Comparison of ENCODE assay signal across 32 cellular contexts in genomic region chr16:4556580-4556979, GRCh38. TPM values are rescaled to one million over a fixed set of nuclear protein-coding genes. Genes with fewer than 3 reads are reported as not detected.
"Had no signal": no experiment of that assay in that cellular context is flagged by ENCODE, and none has a peak within 500 bp of the region (broad histone marks: within the 10 kb centered on the region; RNA-seq: fewer than 3 reads in every experiment).

No MANE protein-coding gene starts in this region.

- H3K27ac ChIP-seq: ascending aorta, cardiac muscle cell, colonic mucosa, gastroesophageal sphincter, parathyroid adenoma, transverse colon had no signal

- H3K27me3 Mint-ChIP-seq: activated CD4-positive, alpha-beta memory T cell treated with anti-CD3 and anti-CD28 coated beads for 36 hours; brain had no signal

- H3K36me3 Mint-ChIP-seq: activated CD4-positive, alpha-beta memory T cell treated with anti-CD3 and anti-CD28 coated beads for 36 hours; activated naive CD8-positive, alpha-beta T cell treated with anti-CD3 and anti-CD28 coated beads, Interleukin-2, amount 10 ng/mL, durations not matched to agents 7 days and 5 days; brain; mesothelial cell of epicardium; naive B cell had no signal

- DNase-seq: activated CD4-positive, alpha-beta memory T cell treated with anti-CD3 and anti-CD28 coated beads for 36 hours; activated CD4-positive, alpha-beta T cell treated with anti-CD3 and anti-CD28 coated beads, Interleukin-2, amount 10 ng/mL, durations not matched to agents 24 days and 14 days; activated CD4-positive, CD25-positive, alpha-beta regulatory T cell treated with anti-CD3 and anti-CD28 coated beads, Interleukin-2, amount 50 U/mL, for 72 hours; activated CD8-positive, alpha-beta memory T cell treated with anti-CD3 and anti-CD28 coated beads, Interleukin-2, amount 50 U/mL, for 4 hours; activated effector memory CD4-positive, alpha-beta T cell treated with anti-CD3 and anti-CD28 coated beads, Interleukin-2, amount 50 U/mL, for 16 hours; activated naive CD4-positive, alpha-beta T cell treated with anti-CD3 and anti-CD28 coated beads for 36 hours; activated naive CD8-positive, alpha-beta T cell treated with anti-CD3 and anti-CD28 coated beads, Interleukin-2, amount 10 ng/mL, durations not matched to agents 7 days and 5 days; activated T-cell treated with anti-CD3 and anti-CD28 coated beads, Interleukin-2, amount 50 U/mL, for 1 hour; cerebellar nuclear complex; colonic mucosa; effector CD8-positive, alpha-beta T cell; hippocampal formation; left cardiac atrium; naive B cell; nephron progenitor cell; right cardiac atrium; stimulated activated CD4-positive, alpha-beta T cell treated with anti-CD3 and anti-CD28 coated beads, Interleukin-15, amount 100 ng/mL, for 24 hours; stimulated activated CD4-positive, alpha-beta T cell treated with anti-CD3 and anti-CD28 coated beads, Interleukin-2, amount 100 ng/mL, for 24 hours; stimulated activated naive CD4-positive, alpha-beta T cell; T-helper 2 cell; transverse colon had no signal

- H3K4me3 Mint-ChIP-seq: activated CD4-positive, alpha-beta memory T cell treated with anti-CD3 and anti-CD28 coated beads for 36 hours; activated CD4-positive, alpha-beta T cell treated with anti-CD3 and anti-CD28 coated beads, Interleukin-2, amount 10 ng/mL, durations not matched to agents 24 days and 14 days; activated naive CD4-positive, alpha-beta T cell treated with anti-CD3 and anti-CD28 coated beads for 36 hours; activated naive CD8-positive, alpha-beta T cell treated with anti-CD3 and anti-CD28 coated beads, Interleukin-2, amount 10 ng/mL, durations not matched to agents 7 days and 5 days; activated T-helper 1 cell treated with anti-CD3 and anti-CD28 coated beads, Interleukin-12 subunit alpha, Interleukin-12 subunit beta, Interleukin-2, Interleukin-4 antibody, amounts not matched to agents 30 ng/mL and 10 ng/mL and 1 ng/mL, durations not matched to agents 14 hours and 24 hours and 36 hours; brain; mesothelial cell of epicardium; naive B cell; nephron progenitor cell had no signal

- H3K27me3 ChIP-seq: ascending aorta, cardiac muscle cell, colonic mucosa, transverse colon had no signal

- H3K36me3 ChIP-seq: ascending aorta, cardiac muscle cell, colonic mucosa, gastroesophageal sphincter, transverse colon had no signal

- H3K9ac ChIP-seq: parathyroid adenoma had no signal

- H3K9me3 ChIP-seq: ascending aorta, colonic mucosa, gastroesophageal sphincter, transverse colon had no signal

- H3K4me1 Mint-ChIP-seq: activated CD4-positive, alpha-beta T cell treated with anti-CD3 and anti-CD28 coated beads, Interleukin-2, amount 10 ng/mL, durations not matched to agents 24 days and 14 days; activated naive CD8-positive, alpha-beta T cell treated with anti-CD3 and anti-CD28 coated beads, Interleukin-2, amount 10 ng/mL, durations not matched to agents 7 days and 5 days; mesothelial cell of epicardium; naive B cell had no signal

- ATAC-seq: gastroesophageal sphincter, left cardiac atrium, right cardiac atrium had no signal

- H3K4me1 ChIP-seq: ascending aorta, colonic mucosa, transverse colon had no signal

- H3K27ac Mint-ChIP-seq: activated CD4-positive, alpha-beta memory T cell treated with anti-CD3 and anti-CD28 coated beads for 36 hours; activated CD4-positive, alpha-beta T cell treated with anti-CD3 and anti-CD28 coated beads, Interleukin-2, amount 10 ng/mL, durations not matched to agents 24 days and 14 days; activated naive CD4-positive, alpha-beta T cell treated with anti-CD3 and anti-CD28 coated beads for 36 hours; activated naive CD8-positive, alpha-beta T cell treated with anti-CD3 and anti-CD28 coated beads, Interleukin-2, amount 10 ng/mL, durations not matched to agents 7 days and 5 days; activated T-helper 1 cell treated with anti-CD3 and anti-CD28 coated beads, Interleukin-12 subunit alpha, Interleukin-12 subunit beta, Interleukin-2, Interleukin-4 antibody, amounts not matched to agents 30 ng/mL and 10 ng/mL and 1 ng/mL, durations not matched to agents 14 hours and 24 hours and 36 hours; mesothelial cell of epicardium; nephron progenitor cell had no signal

- H3K4me3 ChIP-seq: ascending aorta, cardiac muscle cell, colonic mucosa, gastroesophageal sphincter, transverse colon had no signal

- H3K9me3 Mint-ChIP-seq: activated CD4-positive, alpha-beta memory T cell treated with anti-CD3 and anti-CD28 coated beads for 36 hours; activated CD4-positive, alpha-beta T cell treated with anti-CD3 and anti-CD28 coated beads, Interleukin-2, amount 10 ng/mL, durations not matched to agents 24 days and 14 days; activated naive CD4-positive, alpha-beta T cell treated with anti-CD3 and anti-CD28 coated beads for 36 hours; activated naive CD8-positive, alpha-beta T cell treated with anti-CD3 and anti-CD28 coated beads, Interleukin-2, amount 10 ng/mL, durations not matched to agents 7 days and 5 days; activated T-helper 1 cell treated with anti-CD3 and anti-CD28 coated beads, Interleukin-12 subunit alpha, Interleukin-12 subunit beta, Interleukin-2, Interleukin-4 antibody, amounts not matched to agents 30 ng/mL and 10 ng/mL and 1 ng/mL, durations not matched to agents 14 hours and 24 hours and 36 hours; brain; mesothelial cell of epicardium; naive B cell; nephron progenitor cell had no signal

- H2AFZ ChIP-seq: parathyroid adenoma had no signal

RNA-seq across cellular contexts. Expression of gene C16orf96, which starts 0.4 kb away (rescaled TPM):
- total RNA-seq: activated CD4-positive, alpha-beta T cell treated with anti-CD3 and anti-CD28 coated beads, Interleukin-2, amount 10 ng/mL, durations not matched to agents 24 days and 14 days; activated T-helper 1 cell treated with anti-CD3 and anti-CD28 coated beads, Interleukin-12 subunit alpha, Interleukin-12 subunit beta, Interleukin-2, Interleukin-4 antibody, amounts not matched to agents 30 ng/mL and 10 ng/mL and 1 ng/mL, durations not matched to agents 14 hours and 24 hours and 36 hours; ascending aorta; dermis microvascular lymphatic vessel endothelial cell; epithelial cell of proximal tubule; pulmonary artery endothelial cell; transverse colon had no signal
- polyA plus RNA-seq: keratinocyte had no signal
